Comparison of ENCODE assay signal across 22 cellular contexts in the genomic region with DNA sequence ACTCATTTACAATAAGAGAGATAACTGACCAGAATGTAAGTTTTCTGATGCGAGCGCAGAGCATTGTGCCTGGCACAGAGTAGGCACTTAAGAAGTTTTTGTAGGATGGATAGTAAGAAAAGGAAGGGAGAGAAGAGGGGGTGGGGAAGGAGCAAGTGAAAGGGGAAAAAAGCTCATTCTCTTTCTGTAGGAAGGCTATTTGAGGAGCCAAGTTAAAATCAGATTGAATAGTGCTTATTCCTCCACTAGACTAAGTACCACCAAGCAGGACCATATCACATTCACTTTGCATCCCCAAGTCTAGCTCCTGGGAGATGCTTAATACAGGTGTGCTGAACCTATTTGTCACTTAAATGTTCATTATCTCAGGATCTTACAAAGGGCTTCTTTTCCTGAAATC. TPM values are rescaled to one million over a fixed set of nuclear protein-coding genes. Genes with fewer than 3 reads are reported as not detected.
DNase-seq lines count a peak whose midpoint lies in the region; ATAC-seq, FAIRE-seq and TF ChIP-seq lines count a peak whose summit lies in the region.
"Had no signal": no experiment of that assay in that cellular context is flagged by ENCODE, and none has a peak within 500 bp of the region (broad histone marks: within the 10 kb centered on the region; RNA-seq: fewer than 3 reads in every experiment).

No MANE protein-coding gene starts in this region.

- no peak for TF ChIP-seq RAD21 in IMR-90 (IDR thresholded peaks at IDR 0.05; ENCODE audit: low read length)

- peak; percentile 75 for FAIRE-seq in bronchial epithelial cell (lab: Jason Lieb, UNC)
- FAIRE-seq: A204.1, D721Med, G401.6, GM12891, GM19239 had no signal

- peaks cover 30% of the 10 kb centered on the region for H3K4me1 Mint-ChIP-seq in CD14-positive monocyte

- H3K27me3 ChIP-seq in IMR-90 (ENCODE audit: control insufficient read depth, insufficient read depth, low read length), result no peaks in the 10 kb centered on the region
- no peaks in the 10 kb centered on the region for H3K27me3 ChIP-seq in bronchial epithelial cell (ENCODE audit: control insufficient read depth, insufficient read depth, low read length)
- H3K27me3 ChIP-seq: BE2C, BLaER1 had no signal

- H3K9me3 Mint-ChIP-seq in CD14-positive monocyte, result peaks cover 0 to 4% (median 0%) of the 10 kb centered on the region in 7 donors
- H3K9me3 Mint-ChIP-seq: CD4-positive, alpha-beta T cell; CD8-positive, alpha-beta T cell had no signal

- no peak overlapping the region for H3K27ac ChIP-seq in IMR-90 (ENCODE audit: insufficient read depth, low read length)
- H3K27ac ChIP-seq in substantia nigra (ENCODE audit: low read depth, low read length, poor library complexity, severe bottlenecking), result no peak overlapping the region
- H3K27ac ChIP-seq: BLaER1 had no signal

- no peak overlapping the region for H2BK120ac ChIP-seq in IMR-90 (ENCODE audit: low read depth, low read length)

- H3K4me3 ChIP-seq in IMR-90 (ENCODE audit: insufficient read depth, low read depth, low read length) (no peak overlapping the region), bronchial epithelial cell (ENCODE audit: low read depth, low read length) (no peak overlapping the region)
- H3K4me3 ChIP-seq: BLaER1 had no signal

- CTCF ChIA-PET in IMR-90 (lab: Yijun Ruan, JAX), result interaction anchor here (1.5 kb wide), 1 partner anchor 17 kb away, joined by 4 read pairs; no protein-coding TSS in a partner anchor

- ATAC-seq in IMR-90 (ENCODE audit: low read depth) (no peak), GM21576 (IDR thresholded peaks at IDR 0.05; ENCODE audit: unreplicated experiment) (no peak)
- ATAC-seq: CD8-positive, alpha-beta T cell had no signal

- H3K27me3 Mint-ChIP-seq in CD14-positive monocyte (ENCODE audit: low read depth in 3 of 3), result peaks cover 3 to 6% (median 3%) of the 10 kb centered on the region in 3 donors
- H3K27me3 Mint-ChIP-seq: CD4-positive, alpha-beta T cell had no signal

- H4K91ac ChIP-seq in IMR-90 (ENCODE audit: insufficient read depth, low read depth, low read length), result no peak overlapping the region

- H3K23ac ChIP-seq in IMR-90 (ENCODE audit: low read depth, low read length), result no peak overlapping the region

- TF ChIP-seq POLR2A in IMR-90 (IDR thresholded peaks at IDR 0.05; ENCODE audit: low read depth, low read length), result no peak

- H2BK20ac ChIP-seq in IMR-90 (ENCODE audit: low read depth, low read length), result no peak overlapping the region

- no peak overlapping the region for H3K4ac ChIP-seq in IMR-90 (ENCODE audit: low read depth, low read length)

- H2BK5ac ChIP-seq in IMR-90 (ENCODE audit: low read depth, low read length, poor library complexity, severe bottlenecking), result no peak overlapping the region

- intact Hi-C loops in CD14-positive monocyte (cut with micrococcal nuclease), result no loop called here
- intact Hi-C loops in IMR-90 (cut with micrococcal nuclease), result no loop called here

- H2AK5ac ChIP-seq in IMR-90 (ENCODE audit: low read depth, low read length), result peak overlapping the region; percentile 56; the same call in 1 of the 2 replicates

- dilution Hi-C loops in IMR-90 (cut with HindIII; ENCODE audit: low sequenced_read_pairs, unreplicated experiment), result no loop called here

- H4K8ac ChIP-seq in IMR-90 (ENCODE audit: low read depth in 2 of 2, low read length in 2 of 2), result no peak overlapping the region

- no peak overlapping the region for H2BK15ac ChIP-seq in IMR-90 (ENCODE audit: low read depth, low read length)

- no peak overlapping the region for H2AK9ac ChIP-seq in IMR-90 (replicated peaks; ENCODE audit: low read depth, low read length, poor library complexity)

- 0 out of 2 replicates have a peak, but pooled peaks cover 10% of the 10 kb centered on the region for H3K9me1 ChIP-seq in IMR-90 (ENCODE audit: insufficient read depth, low read length)

- POLR2A ChIA-PET in IMR-90 (lab: Charles Lee; ENCODE audit: unreplicated experiment), result no interaction called here

- no peaks in the 10 kb centered on the region for H3K36me3 ChIP-seq in IMR-90 (ENCODE audit: control insufficient read depth, insufficient read depth, low read length)
- H3K36me3 ChIP-seq in bronchial epithelial cell (ENCODE audit: control insufficient read depth, insufficient read depth, low read length), result no peaks in the 10 kb centered on the region
- H3K36me3 ChIP-seq: BE2C, BLaER1 had no signal

- no peaks in the 10 kb centered on the region for H3K9me3 ChIP-seq in IMR-90 (ENCODE audit: control insufficient read depth, insufficient read depth, low read length)
- H3K9me3 ChIP-seq: BE2C, BLaER1, Caco-2 had no signal

- H3K79me1 ChIP-seq in IMR-90 (ENCODE audit: low read depth in 1 of 2, low read length in 2 of 2), result 0 out of 4 replicates have a peak, but pooled peaks cover 0 to 2% of the 10 kb centered on the region in 2 experiments

- no peak overlapping the region for H2AFZ ChIP-seq in IMR-90 (replicated peaks; ENCODE audit: low read length, poor library complexity)

- in situ Hi-C loops in IMR-90 (cut with MboI; ENCODE audit: low sequenced_read_pairs), result no loop called here

- H3K27ac Mint-ChIP-seq in CD14-positive monocyte, result peak overlapping the region in 4 of 7 donors; percentile 15 to 98 (median 95)
- H3K27ac Mint-ChIP-seq: CD4-positive, alpha-beta T cell; CD8-positive, alpha-beta T cell had no signal

- no peak overlapping the region for H3K9ac ChIP-seq in IMR-90 (ENCODE audit: low read depth, low read length)
- H3K9ac ChIP-seq: BLaER1 had no signal

- H4K5ac ChIP-seq in IMR-90 (ENCODE audit: low read depth, low read length), result no peak overlapping the region

- peaks cover 10% of the 10 kb centered on the region for H3K4me1 ChIP-seq in IMR-90 (ENCODE audit: control insufficient read depth, insufficient read depth, low read length)
- H3K4me1 ChIP-seq: BE2C, BLaER1, Caco-2 had no signal

- H3K4me2 ChIP-seq in IMR-90 (ENCODE audit: low read depth, low read length), result no peak overlapping the region
- H3K4me2 ChIP-seq: BLaER1 had no signal

- no peak for TF ChIP-seq CTCF in CD14-positive monocyte (IDR thresholded peaks at IDR 0.05)
- no peak for TF ChIP-seq CTCF in IMR-90 (conservative IDR thresholded peaks at IDR 0.05; ENCODE audit: low read depth, low read length)
- no peak for TF ChIP-seq CTCF in bronchial epithelial cell (IDR thresholded peaks at IDR 0.05; ENCODE audit: insufficient read depth, low read length, severe bottlenecking)

- no peaks in the 10 kb centered on the region for H3K36me3 Mint-ChIP-seq in CD14-positive monocyte
- H3K36me3 Mint-ChIP-seq: CD8-positive, alpha-beta T cell had no signal

- no peak overlapping the region for H3K14ac ChIP-seq in IMR-90 (replicated peaks; ENCODE audit: low read depth, low read length)

- H3K56ac ChIP-seq in IMR-90 (ENCODE audit: extremely low read depth, insufficient read depth, low read length), result no peak overlapping the region

- H3K18ac ChIP-seq in IMR-90 (ENCODE audit: low read depth, low read length), result no peak overlapping the region

- no peak overlapping the region for H3K4me3 Mint-ChIP-seq in CD14-positive monocyte
- H3K4me3 Mint-ChIP-seq: CD4-positive, alpha-beta T cell; CD8-positive, alpha-beta T cell had no signal

- no peaks in the 10 kb centered on the region for H4K20me1 ChIP-seq in IMR-90 (ENCODE audit: insufficient read depth, low read length)
- H4K20me1 ChIP-seq: BLaER1 had no signal

- WGBS in IMR-90 (ENCODE audit: extremely low coverage in 2 of 2, insufficient read length in 1 of 2), 2 experiments, result no CpG with 5 or more reads among the region's 2 CpGs

- BruUV-seq in IMR-90 (replicated peaks; lab: Mats Ljungman, UMichigan), result no TSS peak

- DNase-seq in CD14-positive monocyte (ENCODE audit: low spot score) (no peak), IMR-90 (no peak), bronchial epithelial cell (ENCODE audit: low read depth) (no peak), substantia nigra (lab: John Stamatoyannopoulos, UW) (no peak)
- no peak for DNase-seq in activated effector memory CD4-positive, alpha-beta T cell treated with Interleukin-2 at 50 U/mL for 16 hours
- DNase-seq: 8988T; ACHN; BE2C; C1 segment of cervical spinal cord; Caco-2; Calu3; CD4-positive, alpha-beta T cell; CD8-positive, alpha-beta T cell; DMS79 treated with DMSO at 0.1 percent for 48 hours; GF-D8 had no signal

TF ChIP-seq in IMR-90, 13 proteins besides CTCF, POLR2A, EP300 and RAD21 (continues in another document):
- TF ChIP-seq CEBPB (IDR thresholded peaks at IDR 0.05; ENCODE audit: low read depth, low read length) (no peak), CHD1 (IDR thresholded peaks at IDR 0.05; ENCODE audit: low read depth, low read length) (no peak), NFE2L2 (IDR thresholded peaks at IDR 0.05; ENCODE audit: low read depth, low read length) (no peak), RFX5 (IDR thresholded peaks at IDR 0.05; ENCODE audit: low read depth, low read length) (no peak)
- TF ChIP-seq, protein P1, sequence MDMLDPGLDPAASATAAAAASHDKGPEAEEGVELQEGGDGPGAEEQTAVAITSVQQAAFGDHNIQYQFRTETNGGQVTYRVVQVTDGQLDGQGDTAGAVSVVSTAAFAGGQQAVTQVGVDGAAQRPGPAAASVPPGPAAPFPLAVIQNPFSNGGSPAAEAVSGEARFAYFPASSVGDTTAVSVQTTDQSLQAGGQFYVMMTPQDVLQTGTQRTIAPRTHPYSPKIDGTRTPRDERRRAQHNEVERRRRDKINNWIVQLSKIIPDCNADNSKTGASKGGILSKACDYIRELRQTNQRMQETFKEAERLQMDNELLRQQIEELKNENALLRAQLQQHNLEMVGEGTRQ (IDR thresholded peaks at IDR 0.05; ENCODE audit: low read depth, low read length), result no peak

RNA-seq across cellular contexts. Expression of a gene that starts 14.1 kb away (rescaled TPM):
- polyA plus RNA-seq in CD14-positive monocyte, result 10 to 100 TPM; 29.4 to 37.5 TPM
- total RNA-seq in IMR-90 (2012; rRNA removed), result 35.5 and 35.8 TPM in 2 replicates
- 18.7 and 20.6 TPM in 2 replicates for polyA plus RNA-seq in IMR-90 (2012; rRNA removed)
- polyA plus RNA-seq in IMR-90 (2012; cell fraction: cytosol; rRNA removed), result 10.2 and 12.1 TPM in 2 replicates
- 8.6 and 11.6 TPM in 2 replicates for polyA plus RNA-seq in IMR-90 (2012; cell fraction: nucleus; rRNA removed; ENCODE audit: low replicate concordance)
- total RNA-seq in bronchial epithelial cell, result 64.8 and 72.9 TPM in 2 replicates

RNA-seq across cellular contexts. Expression of a gene that starts 44.3 kb away (rescaled TPM):
- polyA plus RNA-seq in CD14-positive monocyte (10 to 100 TPM; 28.9 to 32.8 TPM), IMR-90 (2012; rRNA removed) (29.5 and 30.0 TPM in 2 replicates)
- total RNA-seq in IMR-90 (2012; rRNA removed) (10.6 and 12.5 TPM in 2 replicates), bronchial epithelial cell (3.7 and 6.3 TPM in 2 replicates)
- 11.1 and 11.3 TPM in 2 replicates for polyA plus RNA-seq in IMR-90 (2012; cell fraction: cytosol; rRNA removed)
- polyA plus RNA-seq in IMR-90 (2012; cell fraction: nucleus; rRNA removed; ENCODE audit: low replicate concordance), result 3.2 and 13.2 TPM in 2 replicates

RNA-seq across cellular contexts. Expression of a gene that starts 44.5 kb away (rescaled TPM):
- polyA plus RNA-seq in CD14-positive monocyte, result 10 to 100 TPM; 22.8 to 38.2 TPM
- total RNA-seq in IMR-90 (2012; rRNA removed), result 16.8 and 18.6 TPM in 2 replicates
- 35.5 and 39.3 TPM in 2 replicates for polyA plus RNA-seq in IMR-90 (2012; rRNA removed)
- polyA plus RNA-seq in IMR-90 (2012; cell fraction: cytosol; rRNA removed), result 20.8 and 29.0 TPM in 2 replicates
- polyA plus RNA-seq in IMR-90 (2012; cell fraction: nucleus; rRNA removed; ENCODE audit: low replicate concordance), result 65.8 and 113 TPM in 2 replicates
- 9.5 and 12.3 TPM in 2 replicates for total RNA-seq in bronchial epithelial cell
